Comparison of ENCODE assay signal across 9 cellular contexts in genomic region chr13:62357887-62358645, GRCh38.
DNase-seq lines count a peak whose midpoint lies in the region; ATAC-seq and TF ChIP-seq lines count a peak whose summit lies in the region.
"Had no signal": no experiment of that assay in that cellular context is flagged by ENCODE, and none has a peak within 500 bp of the region (broad histone marks: within the 10 kb centered on the region; RNA-seq: fewer than 3 reads in every experiment).

No MANE protein-coding gene starts in this region.

- H3K4me3 ChIP-seq in heart right ventricle: no peak overlapping the region

- DNase-seq in Right ventricle myocardium inferior (ENCODE audit: missing footprints) (peak; percentile 27), heart right ventricle (no peak), SK-MEL-5 (ENCODE audit: low read depth, low spot score) (peak; percentile 89), iPS-NIHi7 (ENCODE audit: extremely low spot score) (peak; percentile 61), ureter (ENCODE audit: low spot score) (no peak)
- DNase-seq in activated T-cell treated with anti-CD3 and anti-CD28 coated beads, Interleukin-2, amount 50 U/mL, for 4 hours: no peak

- peaks cover 0 to 6% (median 0%) of the 10 kb centered on the region in 11 donors for H3K9me3 ChIP-seq in heart right ventricle

- H3K4me1 Mint-ChIP-seq in activated T-cell treated with anti-CD3 and anti-CD28 coated beads, Interleukin-2, amount 50 U/mL, for 4 hours (ENCODE audit: low read depth): no peaks in the 10 kb centered on the region
- H3K4me1 Mint-ChIP-seq: activated naive CD4-positive, alpha-beta T cell treated with anti-CD3 and anti-CD28 coated beads, Interleukin-2, amount 50 U/mL, for 24 hours had no signal

- H3K36me3 ChIP-seq in heart right ventricle: no peaks in the 10 kb centered on the region

- intact Hi-C loops in Right ventricle myocardium inferior (cut with DNase I) (no loop called here), heart right ventricle (cut with DNase I) (no loop called here)

- H3K27me3 Mint-ChIP-seq in activated T-cell treated with anti-CD3 and anti-CD28 coated beads, Interleukin-2, amount 50 U/mL, for 4 hours (ENCODE audit: low read depth): no peaks in the 10 kb centered on the region
- H3K27me3 Mint-ChIP-seq: activated naive CD4-positive, alpha-beta T cell treated with anti-CD3 and anti-CD28 coated beads, Interleukin-2, amount 50 U/mL, for 24 hours had no signal

- peak in 2 of 9 donors; percentile 18 to 20 for TF ChIP-seq CTCF in heart right ventricle (IDR thresholded peaks at IDR 0.05)

- no peaks in the 10 kb centered on the region for H3K27me3 ChIP-seq in heart right ventricle

- no peaks in the 10 kb centered on the region for H3K9me3 Mint-ChIP-seq in activated T-cell treated with anti-CD3 and anti-CD28 coated beads, Interleukin-2, amount 50 U/mL, for 4 hours

- 21 to 22% methylated on average over 2 of the region's 2 CpGs for WGBS in heart right ventricle, 2 donors

- ATAC-seq in Right ventricle myocardium inferior (no peak), heart right ventricle (no peak), HG03520 (IDR thresholded peaks at IDR 0.05; ENCODE audit: unreplicated experiment) (peak; percentile 60), HG02763 (IDR thresholded peaks at IDR 0.05; ENCODE audit: unreplicated experiment) (no peak)
- ATAC-seq in activated T-cell treated with anti-CD3 and anti-CD28 coated beads, Interleukin-2, amount 50 U/mL, for 4 hours: no peak

- in situ Hi-C loops in SK-MEL-5 (cut with HindIII; ENCODE audit: low pct_unique_long_range_greater_than_20kb, low sequenced_read_pairs): no loop called here

- H3K36me3 Mint-ChIP-seq in activated T-cell treated with anti-CD3 and anti-CD28 coated beads, Interleukin-2, amount 50 U/mL, for 4 hours (ENCODE audit: insufficient read depth): no peaks in the 10 kb centered on the region
- H3K36me3 Mint-ChIP-seq: activated naive CD4-positive, alpha-beta T cell treated with anti-CD3 and anti-CD28 coated beads, Interleukin-2, amount 50 U/mL, for 24 hours had no signal

- no peak overlapping the region for H3K4me3 Mint-ChIP-seq in activated T-cell treated with anti-CD3 and anti-CD28 coated beads, Interleukin-2, amount 50 U/mL, for 4 hours
- H3K4me3 Mint-ChIP-seq: activated naive CD4-positive, alpha-beta T cell treated with anti-CD3 and anti-CD28 coated beads, Interleukin-2, amount 50 U/mL, for 24 hours had no signal

- H3K27ac ChIP-seq in heart right ventricle: no peak overlapping the region

- no peaks in the 10 kb centered on the region for H3K4me1 ChIP-seq in heart right ventricle

Comparison
In these comparisons a context has a peak if more than half of its experiments do, and no peak if none do; other contexts are left out.
1. DNase-seq: peak in Right ventricle myocardium inferior (single experiment), SK-MEL-5 (single experiment) and iPS-NIHi7 (single experiment); none in heart right ventricle (0 of 2), ureter (single experiment) and activated T-cell treated with anti-CD3 and anti-CD28 coated beads, Interleukin-2, amount 50 U/mL, for 4 hours (single experiment).